Comparison of ENCODE assay signal across 28 cellular contexts in genomic region chr1:65409927-65410326, GRCh38.
"Had no signal": no experiment of that assay in that cellular context is flagged by ENCODE, and none has a peak within 500 bp of the region (broad histone marks: within the 10 kb centered on the region; RNA-seq: fewer than 3 reads in every experiment).

No MANE protein-coding gene starts in this region.

- H3K4me1 ChIP-seq: colonic mucosa, esophagus muscularis mucosa, esophagus squamous epithelium, foreskin keratinocyte, gastrocnemius medialis, gastroesophageal sphincter, heart left ventricle, heart right ventricle had no signal

- H3K4me1 Mint-ChIP-seq: endodermal cell had no signal

- ATAC-seq: effector memory CD8-positive, alpha-beta T cell; esophagus mucosa; foreskin keratinocyte; gastrocnemius medialis; gastroesophageal sphincter; heart left ventricle; heart right ventricle had no signal

- H3K9me3 ChIP-seq: colonic mucosa, esophagus muscularis mucosa, esophagus squamous epithelium, gastrocnemius medialis, gastroesophageal sphincter, heart left ventricle, heart right ventricle had no signal

- H3K4me3 ChIP-seq: colonic mucosa, coronary artery, dorsolateral prefrontal cortex, esophagus muscularis mucosa, esophagus squamous epithelium, gastrocnemius medialis, gastroesophageal sphincter, heart left ventricle, heart right ventricle had no signal

- H3K27me3 ChIP-seq: colonic mucosa, dorsolateral prefrontal cortex, esophagus muscularis mucosa, esophagus squamous epithelium, foreskin keratinocyte, gastrocnemius medialis, gastroesophageal sphincter, heart left ventricle, heart right ventricle had no signal

- H3K36me3 ChIP-seq: colonic mucosa, esophagus squamous epithelium, gastrocnemius medialis had no signal

- H3K4me3 Mint-ChIP-seq: dendritic cell treated with granulocyte-macrophage colony-stimulating factor and Interleukin-4, amounts not matched to agents 40 ng/mL and 50 ng/mL, for 4 days; effector memory CD8-positive, alpha-beta T cell; endodermal cell had no signal

- H3K27me3 Mint-ChIP-seq: dendritic cell treated with granulocyte-macrophage colony-stimulating factor and Interleukin-4, amounts not matched to agents 40 ng/mL and 50 ng/mL, for 4 days; effector memory CD8-positive, alpha-beta T cell had no signal

- H3K9me3 Mint-ChIP-seq: dendritic cell treated with granulocyte-macrophage colony-stimulating factor and Interleukin-4, amounts not matched to agents 40 ng/mL and 50 ng/mL, for 4 days; effector memory CD8-positive, alpha-beta T cell; endodermal cell had no signal

- FAIRE-seq: colon, endometrium, endothelial cell of umbilical vein, frontal cortex had no signal

- DNase-seq: colonic mucosa; cortex of kidney; dermis blood vessel endothelial cell; dorsolateral prefrontal cortex; effector CD4-positive, alpha-beta T cell; effector CD8-positive, alpha-beta T cell; effector memory CD4-positive, alpha-beta T cell; effector memory CD8-positive, alpha-beta T cell; endodermal cell; erythroblast; esophagus squamous epithelium; foreskin keratinocyte; foreskin melanocyte; gastrocnemius medialis; glutamatergic neuron; head of caudate nucleus; heart left ventricle; heart right ventricle had no signal

- H3K27ac ChIP-seq: colonic mucosa, coronary artery, epithelial cell of prostate, esophagus muscularis mucosa, esophagus squamous epithelium, foreskin keratinocyte, gastrocnemius medialis, gastroesophageal sphincter, heart left ventricle, heart right ventricle had no signal

- H3K27ac Mint-ChIP-seq: dendritic cell treated with granulocyte-macrophage colony-stimulating factor and Interleukin-4, amounts not matched to agents 40 ng/mL and 50 ng/mL, for 4 days; effector memory CD8-positive, alpha-beta T cell had no signal
